In the genomic region with DNA sequence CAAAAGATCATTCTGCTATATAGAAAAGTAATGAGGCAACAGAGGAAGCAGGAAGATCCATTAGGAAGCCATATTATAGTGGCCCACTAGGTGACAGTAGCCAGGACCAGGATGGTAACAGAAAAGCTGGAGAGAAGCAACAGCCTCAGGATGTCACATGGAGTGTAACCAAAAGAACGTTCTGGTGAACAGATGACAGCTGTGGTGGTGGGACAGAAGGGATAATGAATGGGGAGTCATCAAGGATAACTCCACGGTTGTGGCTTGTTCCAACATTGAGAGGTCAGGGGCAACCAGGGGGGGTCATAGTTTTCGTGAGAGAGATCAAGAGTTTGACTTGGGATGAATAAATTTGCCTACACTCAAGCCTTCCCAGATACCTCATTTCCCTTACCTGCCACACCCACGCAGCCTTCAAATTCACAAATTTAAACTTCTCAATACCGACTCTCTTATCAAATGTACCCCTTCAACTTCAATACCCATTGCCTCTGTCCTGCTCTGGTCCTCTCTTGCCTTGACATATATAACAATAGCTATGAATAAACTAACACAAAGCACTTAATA, we compare ENCODE assay signal across 1 cellular context.
TF ChIP-seq lines count a peak whose summit lies in the region.

No MANE protein-coding gene starts in this region.

TF ChIP-seq in K562, 482 proteins besides CTCF, POLR2A, EP300 and RAD21:
- TF ChIP-seq POLR2B (IDR thresholded peaks at IDR 0.05; ENCODE audit: low read depth, partially characterized antibody) (peak; percentile 51), CEBPB (tag; IDR thresholded peaks at IDR 0.05) (0 out of 2 replicates have a peak, but pooled peaks have one; percentile 17), RBFOX2 (IDR thresholded peaks at IDR 0.05; ENCODE audit: low read depth, low read length) (peak; percentile 33; the same call in 1 of the 2 replicates), SIX5 (IDR thresholded peaks at IDR 0.05; ENCODE audit: borderline replicate concordance in 1 of 2, insufficient read depth in 1 of 2, low read depth in 1 of 2, low read length in 2 of 2) (no peak), POLR2G (IDR thresholded peaks at IDR 0.05; ENCODE audit: low read depth, low read length) (peak; percentile 38; the same call in 1 of the 2 replicates), HEY1 (CRISPR knock-in tag; IDR thresholded peaks at IDR 0.05; ENCODE audit: borderline replicate concordance) (no peak), KLF1 (tag; IDR thresholded peaks at IDR 0.05) (0 out of 2 replicates have a peak, but pooled peaks have one; percentile 14), SUPT5H (IDR thresholded peaks at IDR 0.05) (peak; percentile 27; the same call in 1 of the 2 replicates), POLR2AphosphoS5 (IDR thresholded peaks at IDR 0.05; ENCODE audit: control insufficient read depth, insufficient read depth, low read depth, low read length) (peak; percentile 23; the same call in 1 of the 2 replicates)
- TF ChIP-seq, protein P1, sequence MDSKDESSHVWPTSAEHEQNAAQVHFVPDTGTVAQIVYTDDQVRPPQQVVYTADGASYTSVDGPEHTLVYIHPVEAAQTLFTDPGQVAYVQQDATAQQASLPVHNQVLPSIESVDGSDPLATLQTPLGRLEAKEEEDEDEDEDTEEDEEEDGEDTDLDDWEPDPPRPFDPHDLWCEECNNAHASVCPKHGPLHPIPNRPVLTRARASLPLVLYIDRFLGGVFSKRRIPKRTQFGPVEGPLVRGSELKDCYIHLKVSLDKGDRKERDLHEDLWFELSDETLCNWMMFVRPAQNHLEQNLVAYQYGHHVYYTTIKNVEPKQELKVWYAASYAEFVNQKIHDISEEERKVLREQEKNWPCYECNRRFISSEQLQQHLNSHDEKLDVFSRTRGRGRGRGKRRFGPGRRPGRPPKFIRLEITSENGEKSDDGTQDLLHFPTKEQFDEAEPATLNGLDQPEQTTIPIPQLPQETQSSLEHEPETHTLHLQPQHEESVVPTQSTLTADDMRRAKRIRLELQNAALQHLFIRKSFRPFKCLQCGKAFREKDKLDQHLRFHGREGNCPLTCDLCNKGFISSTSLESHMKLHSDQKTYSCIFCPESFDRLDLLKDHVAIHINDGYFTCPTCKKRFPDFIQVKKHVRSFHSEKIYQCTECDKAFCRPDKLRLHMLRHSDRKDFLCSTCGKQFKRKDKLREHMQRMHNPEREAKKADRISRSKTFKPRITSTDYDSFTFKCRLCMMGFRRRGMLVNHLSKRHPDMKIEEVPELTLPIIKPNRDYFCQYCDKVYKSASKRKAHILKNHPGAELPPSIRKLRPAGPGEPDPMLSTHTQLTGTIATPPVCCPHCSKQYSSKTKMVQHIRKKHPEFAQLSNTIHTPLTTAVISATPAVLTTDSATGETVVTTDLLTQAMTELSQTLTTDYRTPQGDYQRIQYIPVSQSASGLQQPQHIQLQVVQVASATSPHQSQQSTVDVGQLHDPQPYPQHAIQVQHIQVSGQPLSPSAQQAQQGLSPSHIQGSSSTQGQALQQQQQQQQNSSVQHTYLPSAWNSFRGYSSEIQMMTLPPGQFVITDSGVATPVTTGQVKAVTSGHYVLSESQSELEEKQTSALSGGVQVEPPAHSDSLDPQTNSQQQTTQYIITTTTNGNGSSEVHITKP (IDR thresholded peaks at IDR 0.05; ENCODE audit: partially characterized antibody), result peak; percentile 83
- TF ChIP-seq, protein P2, sequence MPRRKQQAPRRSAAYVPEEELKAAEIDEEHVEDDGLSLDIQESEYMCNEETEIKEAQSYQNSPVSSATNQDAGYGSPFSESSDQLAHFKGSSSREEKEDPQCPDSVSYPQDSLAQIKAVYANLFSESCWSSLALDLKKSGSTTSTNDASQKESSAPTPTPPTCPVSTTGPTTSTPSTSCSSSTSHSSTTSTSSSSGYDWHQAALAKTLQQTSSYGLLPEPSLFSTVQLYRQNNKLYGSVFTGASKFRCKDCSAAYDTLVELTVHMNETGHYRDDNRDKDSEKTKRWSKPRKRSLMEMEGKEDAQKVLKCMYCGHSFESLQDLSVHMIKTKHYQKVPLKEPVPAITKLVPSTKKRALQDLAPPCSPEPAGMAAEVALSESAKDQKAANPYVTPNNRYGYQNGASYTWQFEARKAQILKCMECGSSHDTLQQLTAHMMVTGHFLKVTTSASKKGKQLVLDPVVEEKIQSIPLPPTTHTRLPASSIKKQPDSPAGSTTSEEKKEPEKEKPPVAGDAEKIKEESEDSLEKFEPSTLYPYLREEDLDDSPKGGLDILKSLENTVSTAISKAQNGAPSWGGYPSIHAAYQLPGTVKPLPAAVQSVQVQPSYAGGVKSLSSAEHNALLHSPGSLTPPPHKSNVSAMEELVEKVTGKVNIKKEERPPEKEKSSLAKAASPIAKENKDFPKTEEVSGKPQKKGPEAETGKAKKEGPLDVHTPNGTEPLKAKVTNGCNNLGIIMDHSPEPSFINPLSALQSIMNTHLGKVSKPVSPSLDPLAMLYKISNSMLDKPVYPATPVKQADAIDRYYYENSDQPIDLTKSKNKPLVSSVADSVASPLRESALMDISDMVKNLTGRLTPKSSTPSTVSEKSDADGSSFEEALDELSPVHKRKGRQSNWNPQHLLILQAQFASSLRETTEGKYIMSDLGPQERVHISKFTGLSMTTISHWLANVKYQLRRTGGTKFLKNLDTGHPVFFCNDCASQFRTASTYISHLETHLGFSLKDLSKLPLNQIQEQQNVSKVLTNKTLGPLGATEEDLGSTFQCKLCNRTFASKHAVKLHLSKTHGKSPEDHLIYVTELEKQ (CRISPR knock-in tag; IDR thresholded peaks at IDR 0.05), result no peak
